10 cellular contexts compared by ENCODE assay signal in the genomic region with DNA sequence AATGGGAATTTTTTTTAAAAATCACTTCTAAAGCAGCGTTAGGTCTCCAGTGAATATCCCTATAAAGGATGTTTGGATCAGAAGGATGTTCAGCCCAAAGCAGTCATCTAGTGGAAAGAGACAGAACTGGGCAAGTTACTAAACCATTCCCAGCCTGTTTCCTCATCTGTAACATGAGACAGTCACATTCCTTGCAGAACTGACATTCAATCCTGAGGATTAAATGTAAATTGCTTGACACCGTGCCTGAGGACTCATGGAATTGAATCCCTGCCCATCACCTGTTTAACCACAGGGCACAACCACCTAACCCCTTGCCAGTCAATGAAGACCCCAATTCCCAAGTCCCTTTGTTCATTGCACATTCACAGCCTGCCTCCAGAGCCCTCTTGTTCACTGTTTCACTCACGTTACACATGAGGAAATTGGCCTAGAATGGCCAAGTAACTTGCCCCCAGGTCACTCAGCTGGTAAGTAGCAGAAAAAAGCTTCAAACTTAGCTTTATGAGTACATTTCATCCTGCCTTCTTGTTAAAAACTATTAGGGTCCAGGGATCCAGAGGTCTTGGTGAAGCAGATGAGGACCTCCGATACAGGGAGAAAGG. TPM values are rescaled to one million over a fixed set of nuclear protein-coding genes. Genes with fewer than 3 reads are reported as not detected.
DNase-seq lines count a peak whose midpoint lies in the region; ATAC-seq, FAIRE-seq and TF ChIP-seq lines count a peak whose summit lies in the region.
"Had no signal": no experiment of that assay in that cellular context is flagged by ENCODE, and none has a peak within 500 bp of the region (broad histone marks: within the 10 kb centered on the region; RNA-seq: fewer than 3 reads in every experiment).

No MANE protein-coding gene starts in this region.

- H3K9ac ChIP-seq in adipocyte (ENCODE audit: low read length): peak overlapping the region; percentile 60

- peaks cover 20% of the 10 kb centered on the region for H3K4me1 ChIP-seq in ACC112 (ENCODE audit: control insufficient read depth, insufficient read depth, low read length, unreplicated experiment)
- peaks cover 41% of the 10 kb centered on the region for H3K4me1 ChIP-seq in adipocyte (ENCODE audit: control insufficient read depth, insufficient read depth, low read length)

- FAIRE-seq in H54 (lab: Jason Lieb, UNC): peak; percentile 60
- no peak for FAIRE-seq in GM12891 (lab: Jason Lieb, UNC)

- H3K4me3 ChIP-seq in ACC112 (ENCODE audit: low read depth, low read length) (0 out of 2 replicates have a peak overlapping the region, but pooled peaks have one; percentile 9), adipocyte (ENCODE audit: low read length) (peak overlapping the region; percentile 59)

- H3K36me3 ChIP-seq in ACC112 (ENCODE audit: insufficient read depth, low read length) (no peaks in the 10 kb centered on the region), adipocyte (ENCODE audit: control insufficient read depth, insufficient read depth, low read length, severe bottlenecking) (no peaks in the 10 kb centered on the region)

- ATAC-seq in HG03139 (IDR thresholded peaks at IDR 0.05; ENCODE audit: unreplicated experiment): no peak
- ATAC-seq: T-cell had no signal

- H3K79me2 ChIP-seq in ACC112 (ENCODE audit: control insufficient read depth, insufficient read depth, low read length, unreplicated experiment): no peaks in the 10 kb centered on the region

- H3K27me3 ChIP-seq in ACC112 (ENCODE audit: insufficient read depth, low read length) (no peaks in the 10 kb centered on the region), adipocyte (replicated peaks; ENCODE audit: control insufficient read depth, insufficient read depth, low read length) (peaks cover 9% of the 10 kb centered on the region)

- TF ChIP-seq POLR2A in H54 (IDR thresholded peaks at IDR 0.05; ENCODE audit: low read depth, low read length) (no peak), GM12891 (IDR thresholded peaks at IDR 0.05; ENCODE audit: low read depth, low read length) (no peak)

- H3K9me3 ChIP-seq in adipocyte (ENCODE audit: control insufficient read depth, low read length): no peaks in the 10 kb centered on the region

- peak overlapping the region; percentile 69 for H3K27ac ChIP-seq in ACC112 (ENCODE audit: low read depth, low read length)

- no peak overlapping the region for H2AFZ ChIP-seq in ACC112 (ENCODE audit: low read length, unreplicated experiment)

- intact Hi-C loops in posterior vena cava (cut with DNase I): no loop called here

- peak; percentile 45 for DNase-seq in H54 (ENCODE audit: insufficient read length, low spot score)
- peak; percentile 93 for DNase-seq in adipocyte (ENCODE audit: low read depth)
- peak; percentile 54 for DNase-seq in iPS-NIHi11 (ENCODE audit: low spot score)
- no peak for DNase-seq in posterior vena cava (ENCODE audit: low spot score)
- DNase-seq in activated CD4-positive, alpha-beta T cell treated with anti-CD3 and anti-CD28 coated beads, Interleukin-2, amount 50 U/mL, for 1 hour: no peak
- no peak for DNase-seq in GM12891 (ENCODE audit: insufficient read length, low spot score)
- DNase-seq: NCI-H1436 treated with DMSO at 0.1 percent for 48 hours, T-cell had no signal

TF ChIP-seq in GM12891, 5 proteins besides CTCF, POLR2A, EP300 and RAD21:
- TF ChIP-seq SPI1 (IDR thresholded peaks at IDR 0.05; ENCODE audit: low read depth, low read length) (no peak), POU2F2 (IDR thresholded peaks at IDR 0.05; ENCODE audit: low read depth, low read length) (no peak), POLR2AphosphoS5 (IDR thresholded peaks at IDR 0.05; ENCODE audit: low read depth, low read length) (no peak), TAF1 (IDR thresholded peaks at IDR 0.05; ENCODE audit: low read depth, low read length) (no peak), PAX5 (IDR thresholded peaks at IDR 0.05; ENCODE audit: insufficient read depth, low read length, severe bottlenecking) (no peak)

RNA-seq across cellular contexts. Expression of gene CMTM2, which starts 1.4 kb away (rescaled TPM):
- under 1 TPM in 1 of 2 donors, not detected in 1; 0.38 TPM for total RNA-seq in posterior vena cava
- polyA plus RNA-seq in GM12891 (2012; ENCODE audit: low read depth, missing spikeins): not detected

RNA-seq across cellular contexts. Expression of gene CMTM1, which starts 14.5 kb away (rescaled TPM):
- 1 to 10 TPM; 2.1 to 3.1 TPM for total RNA-seq in posterior vena cava
- polyA plus RNA-seq in GM12891 (2012; ENCODE audit: low read depth, missing spikeins): 0.42 TPM

RNA-seq across cellular contexts. Expression of gene CMTM3, which starts 23.8 kb away (rescaled TPM):
- total RNA-seq in posterior vena cava: 10 to 100 TPM; 25.8 to 29.7 TPM
- polyA plus RNA-seq in GM12891 (2012; ENCODE audit: low read depth, missing spikeins): 18.9 TPM

RNA-seq across cellular contexts. Expression of gene CKLF, which starts 28.3 kb away (rescaled TPM):
- total RNA-seq in posterior vena cava: 10 to 100 TPM; 22.0 to 25.4 TPM
- polyA plus RNA-seq in GM12891 (2012; ENCODE audit: low read depth, missing spikeins): 90.7 TPM

RNA-seq across cellular contexts. Expression of gene TK2, which starts 30.8 kb away (rescaled TPM):
- total RNA-seq in posterior vena cava: 10 to 100 TPM; 23.6 to 37.2 TPM
- 4.9 TPM for polyA plus RNA-seq in GM12891 (2012; ENCODE audit: low read depth, missing spikeins)

Comparison
In these comparisons a context has a peak if more than half of its experiments do, and no peak if none do; other contexts are left out.
1. DNase-seq: peak in H54 (single experiment), adipocyte (single experiment) and iPS-NIHi11 (single experiment); none in posterior vena cava (single experiment), activated CD4-positive, alpha-beta T cell treated with anti-CD3 and anti-CD28 coated beads, Interleukin-2, amount 50 U/mL, for 1 hour (single experiment) and GM12891 (single experiment).